11 cellular contexts compared by ENCODE assay signal in genomic region chr15:99536422-99537033, GRCh38. TPM values are rescaled to one million over a fixed set of nuclear protein-coding genes. Genes with fewer than 3 reads are reported as not detected.
A peak's percentile ranks its signal among the peaks of the same experiment; 100 is the strongest.
DNase-seq lines count a peak whose midpoint lies in the region; ATAC-seq lines count a peak whose summit lies in the region.
"Had no signal": no experiment of that assay in that cellular context is flagged by ENCODE, and none has a peak within 500 bp of the region (broad histone marks: within the 10 kb centered on the region; RNA-seq: fewer than 3 reads in every experiment).

No MANE protein-coding gene starts in this region.

- H3K27me3 Mint-ChIP-seq in activated naive CD8-positive, alpha-beta T cell treated with anti-CD3 and anti-CD28 coated beads, Interleukin-2, amount 50 U/mL, for 24 hours: no peaks in the 10 kb centered on the region

- H3K36me3 Mint-ChIP-seq in activated naive CD8-positive, alpha-beta T cell treated with anti-CD3 and anti-CD28 coated beads, Interleukin-2, amount 50 U/mL, for 24 hours (ENCODE audit: low read depth): no peaks in the 10 kb centered on the region

- H3K9me3 Mint-ChIP-seq in activated naive CD8-positive, alpha-beta T cell treated with anti-CD3 and anti-CD28 coated beads, Interleukin-2, amount 50 U/mL, for 24 hours: no peaks in the 10 kb centered on the region

- DNase-seq in GM03348 (ENCODE audit: low spot score) (peak; percentile 65), Right ventricle myocardium inferior (ENCODE audit: missing footprints) (no peak), pulmonary artery endothelial cell (ENCODE audit: low read depth, low spot score) (peak; percentile 26), NCI-H187 treated with DMSO at 0.1 percent for 48 hours (lab: John Stamatoyannopoulos, UW) (no peak), RPMI8226 (no peak), mesenteric fat pad (ENCODE audit: low spot score) (no peak)
- no peak for DNase-seq in activated naive CD8-positive, alpha-beta T cell treated with anti-CD3 and anti-CD28 coated beads, Interleukin-2, amount 50 U/mL, for 24 hours
- DNase-seq: Calu3, NCI-H2171 had no signal

- no peak overlapping the region for H3K4me3 Mint-ChIP-seq in activated naive CD8-positive, alpha-beta T cell treated with anti-CD3 and anti-CD28 coated beads, Interleukin-2, amount 50 U/mL, for 24 hours

- H3K27ac ChIP-seq in angular gyrus (ENCODE audit: low read depth, low read length): peak overlapping the region; percentile 87
- H3K27ac ChIP-seq: cardiac muscle cell had no signal

- intact Hi-C loops in Right ventricle myocardium inferior (cut with DNase I): no loop called here

- ATAC-seq in Right ventricle myocardium inferior: peak; percentile 63
- no peak for ATAC-seq in activated naive CD8-positive, alpha-beta T cell treated with anti-CD3 and anti-CD28 coated beads, Interleukin-2, amount 50 U/mL, for 24 hours

- H3K27ac Mint-ChIP-seq in activated naive CD8-positive, alpha-beta T cell treated with anti-CD3 and anti-CD28 coated beads, Interleukin-2, amount 50 U/mL, for 24 hours: no peak overlapping the region

- H3K4me1 Mint-ChIP-seq in activated naive CD8-positive, alpha-beta T cell treated with anti-CD3 and anti-CD28 coated beads, Interleukin-2, amount 50 U/mL, for 24 hours: no peaks in the 10 kb centered on the region

RNA-seq across cellular contexts. Expression of gene MEF2A, which starts 29.3 kb away (rescaled TPM):
- 135 TPM for total RNA-seq in Right ventricle myocardium inferior
- 23.9 and 24.2 TPM in 2 replicates for total RNA-seq in pulmonary artery endothelial cell
- total RNA-seq in mesenteric fat pad: 68.0 TPM

Comparison
In these comparisons a context has a peak if more than half of its experiments do, and no peak if none do; other contexts are left out.
1. DNase-seq: peak in GM03348 (single experiment) and pulmonary artery endothelial cell (single experiment); none in Right ventricle myocardium inferior (single experiment), NCI-H187 treated with DMSO at 0.1 percent for 48 hours (single experiment), RPMI8226 (single experiment), activated naive CD8-positive, alpha-beta T cell treated with anti-CD3 and anti-CD28 coated beads, Interleukin-2, amount 50 U/mL, for 24 hours (single experiment) and mesenteric fat pad (single experiment).